ENCODE assay signal across 9 cellular contexts in the genomic region with DNA sequence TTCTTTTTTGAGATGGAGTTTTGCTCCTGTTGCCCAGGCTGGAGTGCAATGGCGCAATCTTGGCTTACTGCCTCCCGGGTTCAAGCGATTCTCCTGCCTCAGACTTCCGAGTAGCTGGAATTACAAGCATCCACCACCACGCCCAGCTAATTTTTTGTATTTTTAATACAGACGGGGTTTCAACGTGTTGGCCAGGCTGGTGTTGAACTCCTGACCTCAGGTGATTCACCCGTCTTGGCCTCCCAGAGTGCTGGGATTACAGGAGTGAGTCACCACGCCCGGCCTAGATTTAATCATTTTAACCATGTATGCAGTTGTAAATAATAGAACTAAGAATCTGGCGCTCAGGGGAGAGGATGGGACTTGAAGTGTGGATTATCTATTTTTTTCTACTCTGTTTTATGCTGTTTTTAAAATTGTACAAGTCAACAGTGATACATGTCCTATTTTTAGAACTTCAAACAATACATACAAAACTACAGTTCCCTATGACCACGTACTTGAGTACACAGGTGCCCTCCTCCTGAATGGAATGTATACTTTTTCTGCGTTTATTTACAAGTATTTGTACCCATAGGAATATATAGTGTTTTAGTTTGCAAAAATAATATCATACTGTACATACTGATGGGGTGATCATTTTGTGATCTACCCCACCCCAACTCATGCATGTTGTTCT. TPM values are rescaled to one million over a fixed set of nuclear protein-coding genes. Genes with fewer than 3 reads are reported as not detected.
DNase-seq lines count a peak whose midpoint lies in the region; ATAC-seq and TF ChIP-seq lines count a peak whose summit lies in the region.
"Had no signal": no experiment of that assay in that cellular context is flagged by ENCODE, and none has a peak within 500 bp of the region (broad histone marks: within the 10 kb centered on the region; RNA-seq: fewer than 3 reads in every experiment).

No MANE protein-coding gene starts in this region.

- no peak overlapping the region for H3K4me3 ChIP-seq in LNCaP clone FGC (ENCODE audit: low read depth, low read length)
- H3K4me3 ChIP-seq in lung: no peak overlapping the region
- no peak overlapping the region for H3K4me3 ChIP-seq in neuronal stem cell (ENCODE audit: low read length in 2 of 2)

- ATAC-seq in lung (ENCODE audit: insufficient read depth, low FRiP score): peak; percentile 27
- ATAC-seq in HG02571 (IDR thresholded peaks at IDR 0.05; ENCODE audit: unreplicated experiment): no peak

- H3K79me1 ChIP-seq in neuronal stem cell (ENCODE audit: low read depth, low read length): peaks cover 5% of the 10 kb centered on the region

- no peak overlapping the region for H3K18ac ChIP-seq in neuronal stem cell (ENCODE audit: low read length)

- H3K27me3 ChIP-seq in lung (ENCODE audit: control insufficient read depth, insufficient read depth) (no peaks in the 10 kb centered on the region), neuronal stem cell (ENCODE audit: control insufficient read depth in 3 of 3, insufficient read depth in 3 of 3, low read depth in 1 of 3, low read length in 3 of 3) (no peaks in the 10 kb centered on the region)

- no peak overlapping the region for H2BK5ac ChIP-seq in neuronal stem cell (ENCODE audit: low read length)

- H2BK12ac ChIP-seq in neuronal stem cell (ENCODE audit: low read length): no peak overlapping the region

- H3K9me3 ChIP-seq in lung (ENCODE audit: control insufficient read depth in 2 of 2, insufficient read depth in 1 of 2, low read length in 1 of 2) (no peaks in the 10 kb centered on the region), neuronal stem cell (replicated peaks in 1 of 2; ENCODE audit: control insufficient read depth in 2 of 2, insufficient read depth in 1 of 2, low read depth in 1 of 2, low read length in 2 of 2) (no peaks in the 10 kb centered on the region)

- H3K27ac ChIP-seq in lung (ENCODE audit: low read depth in 1 of 2, low read length in 1 of 2): peak overlapping the region in 1 of 2 donors; percentile 27
- no peak overlapping the region for H3K27ac ChIP-seq in neuronal stem cell (replicated peaks; ENCODE audit: low read length)

- no peak overlapping the region for H2BK120ac ChIP-seq in neuronal stem cell (ENCODE audit: low read depth, low read length)

- DNase-seq in AG08395 (ENCODE audit: low spot score) (peak; percentile 60), LNCaP clone FGC (ENCODE audit: low read depth) (peak; percentile 17), lung (ENCODE audit: low spot score) (peak; percentile 59), type B pancreatic cell (ENCODE audit: extremely low spot score, unreplicated experiment) (no peak), retina (no peak), neuronal stem cell (ENCODE audit: low spot score) (no peak)
- peak; percentile 15 for DNase-seq in activated naive CD4-positive, alpha-beta T cell treated with anti-CD3 and anti-CD28 coated beads, Interleukin-2, amount 50 U/mL, for 16 hours

- no peak overlapping the region for H4K91ac ChIP-seq in neuronal stem cell (ENCODE audit: low read depth, low read length, poor library complexity)

- peaks cover 29% of the 10 kb centered on the region for H3K4me1 Mint-ChIP-seq in type B pancreatic cell (ENCODE audit: unreplicated experiment)

- H3K14ac ChIP-seq in neuronal stem cell (ENCODE audit: low read length): no peak overlapping the region

- peaks cover 39% of the 10 kb centered on the region for H3K36me3 Mint-ChIP-seq in type B pancreatic cell

- H3K9ac ChIP-seq in neuronal stem cell (ENCODE audit: low read depth, low read length, poor library complexity): no peak overlapping the region

- H3K9me3 Mint-ChIP-seq in type B pancreatic cell: no peaks in the 10 kb centered on the region
- H3K9me3 Mint-ChIP-seq: activated naive CD4-positive, alpha-beta T cell treated with anti-CD3 and anti-CD28 coated beads, Interleukin-2, amount 50 U/mL, for 24 hours had no signal

- H3K27me3 Mint-ChIP-seq in type B pancreatic cell: no peaks in the 10 kb centered on the region
- H3K27me3 Mint-ChIP-seq: activated naive CD4-positive, alpha-beta T cell treated with anti-CD3 and anti-CD28 coated beads, Interleukin-2, amount 50 U/mL, for 24 hours had no signal

- H2BK15ac ChIP-seq in neuronal stem cell (ENCODE audit: low read length): no peak overlapping the region

- H3K4me1 ChIP-seq in lung (ENCODE audit: control insufficient read depth in 2 of 2, insufficient read depth in 2 of 2, low read length in 2 of 2): peaks cover 4 to 15% of the 10 kb centered on the region in 2 donors
- H3K4me1 ChIP-seq in neuronal stem cell (ENCODE audit: control insufficient read depth in 2 of 2, insufficient read depth in 1 of 2, low read depth in 1 of 2, low read length in 2 of 2): no peaks in the 10 kb centered on the region

- H2AK5ac ChIP-seq in neuronal stem cell (ENCODE audit: low read depth, low read length): no peak overlapping the region

- TF ChIP-seq CTCF in LNCaP clone FGC (IDR thresholded peaks at IDR 0.05; ENCODE audit: control insufficient read depth, extremely low read depth, insufficient read depth): no peak
- no peak for TF ChIP-seq CTCF in lung (IDR thresholded peaks at IDR 0.05; ENCODE audit: control extremely low read depth, extremely low read depth)
- no peak for TF ChIP-seq CTCF in type B pancreatic cell (conservative IDR thresholded peaks at IDR 0.05)

- H3K27ac Mint-ChIP-seq in type B pancreatic cell: peak overlapping the region; percentile 78
- H3K27ac Mint-ChIP-seq: activated naive CD4-positive, alpha-beta T cell treated with anti-CD3 and anti-CD28 coated beads, Interleukin-2, amount 50 U/mL, for 24 hours had no signal

- no peak overlapping the region for H3K4ac ChIP-seq in neuronal stem cell (ENCODE audit: low read length)

- 58 to 81% methylated on average over 13 of the region's 13 CpGs for WGBS in lung, 2 donors
- no CpG with 5 or more reads among the region's 13 CpGs for WGBS in neuronal stem cell (ENCODE audit: extremely low coverage in 2 of 2, insufficient read length in 2 of 2, insufficient replicate concordance in 1 of 2), 2 donors

- H3K36me3 ChIP-seq in lung (ENCODE audit: control insufficient read depth in 2 of 2, insufficient read depth in 2 of 2, low read length in 2 of 2) (peaks cover 4 to 8% of the 10 kb centered on the region in 2 donors), neuronal stem cell (replicated peaks in 1 of 2; ENCODE audit: control insufficient read depth in 2 of 2, insufficient read depth in 2 of 2, low read length in 2 of 2) (peaks cover 8 to 84% of the 10 kb centered on the region in 2 donors)

- no peak overlapping the region for H3K4me3 Mint-ChIP-seq in type B pancreatic cell
- H3K4me3 Mint-ChIP-seq: activated naive CD4-positive, alpha-beta T cell treated with anti-CD3 and anti-CD28 coated beads, Interleukin-2, amount 50 U/mL, for 24 hours had no signal

- H4K8ac ChIP-seq in neuronal stem cell (ENCODE audit: low read depth, low read length): no peak overlapping the region

- no peak overlapping the region for H3K4me2 ChIP-seq in neuronal stem cell (ENCODE audit: insufficient read depth, low read length, poor library complexity, severe bottlenecking)

- no peak overlapping the region for H2AFZ ChIP-seq in neuronal stem cell (ENCODE audit: low read length)

- H3K23ac ChIP-seq in neuronal stem cell (ENCODE audit: low read depth, low read length, poor library complexity): no peak overlapping the region

RNA-seq across cellular contexts. Expression of gene ITCH, which starts 27.8 kb away (rescaled TPM):
- total RNA-seq in lung (10 to 100 TPM; 45.4 to 68.1 TPM), type B pancreatic cell (ENCODE audit: low replicate concordance) (77.2 and 86.4 TPM in 2 replicates)
- polyA plus RNA-seq in lung: 10 to 100 TPM in 1 of 2 donors, 1 to 10 TPM in 1; 9.3 to 15.4 TPM
- polyA plus RNA-seq in neuronal stem cell (2013, experiment 1 of 2): 17.2 TPM
- polyA plus RNA-seq in neuronal stem cell (2013, experiment 2 of 2): 17.9 TPM

Comparison
In these comparisons a context has a peak if more than half of its experiments do, and no peak if none do; other contexts are left out.
1. DNase-seq: peak in AG08395 (single experiment), LNCaP clone FGC (single experiment), activated naive CD4-positive, alpha-beta T cell treated with anti-CD3 and anti-CD28 coated beads, Interleukin-2, amount 50 U/mL, for 16 hours (single experiment) and lung (single experiment); none in type B pancreatic cell (single experiment), retina (single experiment) and neuronal stem cell (single experiment).